ENCODE assay signal across 17 cellular contexts in the genomic region with DNA sequence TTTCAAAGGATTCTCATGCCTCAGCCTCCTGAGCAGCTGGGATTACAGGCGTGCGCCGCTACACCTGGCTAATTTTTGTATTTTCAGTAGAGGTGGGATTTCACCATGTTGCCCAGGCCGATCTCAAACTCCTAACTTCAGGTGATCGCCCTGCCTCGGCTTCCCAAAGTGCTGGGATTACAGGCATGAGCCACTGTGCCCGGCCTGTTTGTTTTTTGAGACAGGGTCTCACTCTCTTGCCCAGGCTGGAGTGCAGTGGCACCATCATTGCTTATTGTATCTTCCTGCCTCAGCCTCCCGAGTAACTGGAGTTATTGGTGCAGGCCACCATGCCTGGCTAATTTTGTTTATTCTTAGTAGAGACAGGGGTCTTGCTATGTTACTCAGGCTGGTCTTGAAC. TPM values are rescaled to one million over a fixed set of nuclear protein-coding genes. Genes with fewer than 3 reads are reported as not detected.
DNase-seq lines count a peak whose midpoint lies in the region; ATAC-seq and TF ChIP-seq lines count a peak whose summit lies in the region.
"Had no signal": no experiment of that assay in that cellular context is flagged by ENCODE, and none has a peak within 500 bp of the region (broad histone marks: within the 10 kb centered on the region; RNA-seq: fewer than 3 reads in every experiment).

No MANE protein-coding gene starts in this region.

- peak overlapping the region; percentile 1 for H3K27ac Mint-ChIP-seq in endodermal cell
- H3K27ac Mint-ChIP-seq in naive thymus-derived CD4-positive, alpha-beta T cell: peak overlapping the region in 3 of 9 donors; percentile 28 to 98 (median 70)

- H3K36me3 ChIP-seq in DOHH2 (ENCODE audit: control insufficient read depth, low read length) (peaks cover 95% of the 10 kb centered on the region), OCI-LY1 (ENCODE audit: insufficient read depth, low read length) (peaks cover 24% of the 10 kb centered on the region), endodermal cell (ENCODE audit: control insufficient read depth, insufficient read depth, low read length) (peaks cover 65% of the 10 kb centered on the region), spleen (peaks cover 0 to 16% (median 0%) of the 10 kb centered on the region in 6 donors)
- H3K36me3 ChIP-seq in naive thymus-derived CD4-positive, alpha-beta T cell (ENCODE audit: control insufficient read depth in 2 of 3, insufficient read depth in 3 of 3, low read length in 3 of 3): no peaks in the 10 kb centered on the region

- TF ChIP-seq CTCF in DOHH2 (IDR thresholded peaks at IDR 0.05; ENCODE audit: low read depth, low read length, poor library complexity, severe bottlenecking): no peak
- TF ChIP-seq CTCF in OCI-LY1 (IDR thresholded peaks at IDR 0.05; ENCODE audit: low read length): no peak
- no peak for TF ChIP-seq CTCF in endodermal cell (conservative IDR thresholded peaks at IDR 0.05)
- no peak for TF ChIP-seq CTCF in spleen (IDR thresholded peaks at IDR 0.05 in 8 of 11, conservative IDR thresholded peaks at IDR 0.05 in 3 of 11)
- no peak for TF ChIP-seq CTCF in GM10266 (IDR thresholded peaks at IDR 0.05; ENCODE audit: control insufficient read depth, insufficient read depth, low read depth, missing control alignments)

- no peaks in the 10 kb centered on the region for H3K9me3 Mint-ChIP-seq in endodermal cell
- H3K9me3 Mint-ChIP-seq in naive thymus-derived CD4-positive, alpha-beta T cell: peaks cover 0 to 5% (median 0%) of the 10 kb centered on the region in 11 donors
- H3K9me3 Mint-ChIP-seq: stimulated activated naive CD8-positive, alpha-beta T cell treated with anti-CD3 and anti-CD28 coated beads, Interleukin-15, amount 100 ng/mL, for 72 hours had no signal

- H3K36me3 Mint-ChIP-seq in endodermal cell (ENCODE audit: low read depth): peaks cover 64% of the 10 kb centered on the region
- peaks cover 0 to 32% (median 3%) of the 10 kb centered on the region in 5 donors for H3K36me3 Mint-ChIP-seq in naive thymus-derived CD4-positive, alpha-beta T cell

- peaks cover 7% of the 10 kb centered on the region; the same call in 1 of the 2 replicates for H4K20me1 ChIP-seq in DOHH2 (ENCODE audit: control insufficient read depth, insufficient read depth, low read depth, low read length)
- H4K20me1 ChIP-seq in OCI-LY1 (ENCODE audit: insufficient read depth, low read length): no peaks in the 10 kb centered on the region

- H3K27ac ChIP-seq in DOHH2 (ENCODE audit: low read depth, low read length): peak overlapping the region; percentile 95
- peak overlapping the region; percentile 96 for H3K27ac ChIP-seq in OCI-LY1 (ENCODE audit: low read depth, low read length, poor library complexity, severe bottlenecking)
- no peak overlapping the region for H3K27ac ChIP-seq in endodermal cell (ENCODE audit: low read depth, low read length)
- peak overlapping the region in 7 of 8 donors; percentile 39 to 82 (median 74) for H3K27ac ChIP-seq in spleen
- H3K27ac ChIP-seq in naive thymus-derived CD4-positive, alpha-beta T cell (ENCODE audit: low read depth, low read length): no peak overlapping the region
- H3K27ac ChIP-seq: HL-60 had no signal

- peaks cover 25% of the 10 kb centered on the region for H3K4me1 Mint-ChIP-seq in endodermal cell
- H3K4me1 Mint-ChIP-seq in naive thymus-derived CD4-positive, alpha-beta T cell: peaks cover 16 to 59% (median 33%) of the 10 kb centered on the region in 7 donors

- H3K9ac ChIP-seq in OCI-LY1 (ENCODE audit: low read length) (no peak overlapping the region), endodermal cell (ENCODE audit: extremely low read depth, low read length, poor library complexity, severe bottlenecking) (no peak overlapping the region)

- no peak overlapping the region for H2AFZ ChIP-seq in OCI-LY1 (ENCODE audit: low read length)

- H3F3A ChIP-seq in DOHH2 (ENCODE audit: control insufficient read depth, insufficient read depth): peaks cover 16% of the 10 kb centered on the region
- no peaks in the 10 kb centered on the region for H3F3A ChIP-seq in OCI-LY1 (ENCODE audit: insufficient read depth, low read length)

- H3K79me2 ChIP-seq in DOHH2 (ENCODE audit: control insufficient read depth, low read length): peaks cover 90% of the 10 kb centered on the region
- no peaks in the 10 kb centered on the region for H3K79me2 ChIP-seq in OCI-LY1 (ENCODE audit: insufficient read depth, low read length)

- H3K4me3 ChIP-seq in DOHH2 (ENCODE audit: low read length) (no peak overlapping the region), OCI-LY1 (ENCODE audit: low read depth, low read length, poor library complexity, severe bottlenecking) (no peak overlapping the region), endodermal cell (ENCODE audit: low read length) (no peak overlapping the region), spleen (peak overlapping the region in 1 of 8 donors; percentile 31)
- H3K4me3 ChIP-seq in naive thymus-derived CD4-positive, alpha-beta T cell (ENCODE audit: low read length): no peak overlapping the region
- H3K4me3 ChIP-seq: GM12878 had no signal

- no peaks in the 10 kb centered on the region for H3K27me3 Mint-ChIP-seq in endodermal cell (ENCODE audit: insufficient read depth)
- H3K27me3 Mint-ChIP-seq in naive thymus-derived CD4-positive, alpha-beta T cell: peaks cover 0 to 27% (median 12%) of the 10 kb centered on the region in 5 donors
- H3K27me3 Mint-ChIP-seq: B cell; stimulated activated naive CD8-positive, alpha-beta T cell treated with anti-CD3 and anti-CD28 coated beads, Interleukin-15, amount 100 ng/mL, for 72 hours had no signal

- CTCF ChIA-PET in naive thymus-derived CD4-positive, alpha-beta T cell (lab: Charles Lee): no interaction called here

- intact Hi-C loops in spleen (cut with DNase I; ENCODE audit: low total_unique reads): no loop called here
- intact Hi-C loops in naive thymus-derived CD4-positive, alpha-beta T cell (cut with micrococcal nuclease): no loop called here

- DNase-seq in endodermal cell (no peak), spleen (peak; percentile 41), occipital lobe (lab: John Stamatoyannopoulos, UW) (no peak), GM10266 (ENCODE audit: extremely low spot score) (no peak)
- no peak for DNase-seq in naive thymus-derived CD4-positive, alpha-beta T cell
- DNase-seq: activated gamma-delta T cell treated with Interleukin-2 at 50 U/mL for 16 hours; anterior cingulate cortex; HCEC 1CT; left colon; NCI-H524 treated with DMSO at 0.1 percent for 48 hours; stimulated activated naive CD8-positive, alpha-beta T cell treated with anti-CD3 and anti-CD28 coated beads, Interleukin-15, amount 100 ng/mL, for 72 hours had no signal

- H3K9me2 ChIP-seq in DOHH2 (replicated peaks; ENCODE audit: control insufficient read depth, low read length) (no peaks in the 10 kb centered on the region), OCI-LY1 (ENCODE audit: low read depth, low read length) (no peaks in the 10 kb centered on the region)

- POLR2A ChIA-PET in naive thymus-derived CD4-positive, alpha-beta T cell (lab: Charles Lee): no interaction called here

- WGBS in endodermal cell (ENCODE audit: insufficient coverage in 1 of 2, insufficient read length in 1 of 2), 2 experiments: 92 to 98% methylated on average over 5 to 8 of the region's 8 CpGs
- WGBS in spleen, 5 donors: 91 to 99% (median 93%) methylated on average over 8 of the region's 8 CpGs

- H3K9me3 ChIP-seq in DOHH2 (ENCODE audit: control insufficient read depth, insufficient read depth, low read length) (no peaks in the 10 kb centered on the region), OCI-LY1 (ENCODE audit: low read length) (no peaks in the 10 kb centered on the region), endodermal cell (ENCODE audit: control insufficient read depth, low read length) (no peaks in the 10 kb centered on the region), spleen (no peaks in the 10 kb centered on the region)
- H3K9me3 ChIP-seq in naive thymus-derived CD4-positive, alpha-beta T cell (ENCODE audit: control insufficient read depth in 2 of 3, low read length in 3 of 3): no peaks in the 10 kb centered on the region

- H3K4me3 Mint-ChIP-seq in endodermal cell: no peak overlapping the region
- H3K4me3 Mint-ChIP-seq in naive thymus-derived CD4-positive, alpha-beta T cell: peak overlapping the region in 2 of 10 donors; percentile 19 to 67
- H3K4me3 Mint-ChIP-seq: B cell had no signal

- H3K4me2 ChIP-seq in DOHH2 (ENCODE audit: low read length) (no peak overlapping the region), OCI-LY1 (ENCODE audit: low read length) (no peak overlapping the region)

- peaks cover 49% of the 10 kb centered on the region for H3K4me1 ChIP-seq in DOHH2 (ENCODE audit: control insufficient read depth, low read length)
- peaks cover 44% of the 10 kb centered on the region for H3K4me1 ChIP-seq in OCI-LY1 (ENCODE audit: insufficient read depth, low read length, severe bottlenecking)
- no peaks in the 10 kb centered on the region for H3K4me1 ChIP-seq in endodermal cell (ENCODE audit: control insufficient read depth, insufficient read depth, low read length)
- H3K4me1 ChIP-seq in spleen: peaks cover 5 to 55% (median 19%) of the 10 kb centered on the region in 6 donors
- H3K4me1 ChIP-seq in naive thymus-derived CD4-positive, alpha-beta T cell (ENCODE audit: control insufficient read depth in 2 of 2, insufficient read depth in 2 of 2, low read length in 2 of 2): peaks cover 11 to 13% of the 10 kb centered on the region in 2 donors

- no peak for ATAC-seq in naive thymus-derived CD4-positive, alpha-beta T cell
- ATAC-seq: GM12878; left colon; sciatic nerve; stimulated activated naive CD8-positive, alpha-beta T cell treated with anti-CD3 and anti-CD28 coated beads, Interleukin-15, amount 100 ng/mL, for 72 hours had no signal

- H3K27me3 ChIP-seq in DOHH2 (ENCODE audit: control insufficient read depth, low read length) (no peaks in the 10 kb centered on the region), OCI-LY1 (ENCODE audit: insufficient read depth, low read length) (no peaks in the 10 kb centered on the region), endodermal cell (ENCODE audit: control insufficient read depth, insufficient read depth, low read length, poor library complexity, severe bottlenecking) (no peaks in the 10 kb centered on the region), spleen (replicated peaks in 1 of 7) (no peaks in the 10 kb centered on the region)
- no peaks in the 10 kb centered on the region for H3K27me3 ChIP-seq in naive thymus-derived CD4-positive, alpha-beta T cell (ENCODE audit: control insufficient read depth in 2 of 2, insufficient read depth in 2 of 2, low read length in 2 of 2)

- no peak for TF ChIP-seq POLR2A in spleen (IDR thresholded peaks at IDR 0.05)

RNA-seq across cellular contexts. Expression of a gene that starts 8.1 kb away (rescaled TPM):
- total RNA-seq in endodermal cell: 100 to 1,000 TPM; 344 to 381 TPM
- 632 TPM for polyA plus RNA-seq in endodermal cell (2013, experiment 1 of 2)
- polyA plus RNA-seq in endodermal cell (2013, experiment 2 of 2): 646 TPM
- 10 to 100 TPM in 5 of 7 donors, 1 to 10 TPM in 2; 2.8 to 20.6 (median 11.1) TPM for total RNA-seq in spleen
- 10 to 100 TPM in 2 of 3 donors, 1 to 10 TPM in 1; 5.5 to 16.8 (median 14.6) TPM for polyA plus RNA-seq in spleen
- 100 to 1,000 TPM in 1 of 5 experiments, 10 to 100 TPM in 1, 1 to 10 TPM in 1, under 1 TPM in 2; 0.19 to 192 (median 2.1) TPM for total RNA-seq in naive thymus-derived CD4-positive, alpha-beta T cell
- polyA plus RNA-seq in naive thymus-derived CD4-positive, alpha-beta T cell: 10 to 100 TPM in 1 of 2 donors, under 1 TPM in 1; 0.32 to 14.2 TPM
- 109 TPM for total RNA-seq in occipital lobe

RNA-seq across cellular contexts. Expression of a gene that starts 19.4 kb away (rescaled TPM):
- 100 to 1,000 TPM; 127 to 138 TPM for total RNA-seq in endodermal cell
- 197 TPM for polyA plus RNA-seq in endodermal cell (2013, experiment 1 of 2)
- polyA plus RNA-seq in endodermal cell (2013, experiment 2 of 2): 191 TPM
- total RNA-seq in spleen: 10 to 100 TPM in 6 of 7 donors, 1 to 10 TPM in 1; 8.6 to 25.6 (median 12.9) TPM
- polyA plus RNA-seq in spleen: 1 to 10 TPM; 2.2 to 6.7 (median 3.3) TPM
- total RNA-seq in naive thymus-derived CD4-positive, alpha-beta T cell: 10 to 100 TPM in 2 of 5 experiments, 1 to 10 TPM in 1, under 1 TPM in 2; 0.62 to 52.1 (median 2.3) TPM
- 1 to 10 TPM in 1 of 2 donors, not detected in 1; 2.9 TPM for polyA plus RNA-seq in naive thymus-derived CD4-positive, alpha-beta T cell
- total RNA-seq in occipital lobe: 85.0 TPM

RNA-seq across cellular contexts. Expression of a gene that starts 43.5 kb away (rescaled TPM):
- total RNA-seq in endodermal cell: 10 to 100 TPM; 66.7 to 81.8 TPM
- 52.7 TPM for polyA plus RNA-seq in endodermal cell (2013, experiment 1 of 2)
- polyA plus RNA-seq in endodermal cell (2013, experiment 2 of 2): 49.1 TPM
- total RNA-seq in spleen: 10 to 100 TPM in 5 of 7 donors, 1 to 10 TPM in 2; 8.9 to 17.2 (median 14.8) TPM
- 10 to 100 TPM in 2 of 3 donors, 1 to 10 TPM in 1; 7.3 to 16.7 (median 15.9) TPM for polyA plus RNA-seq in spleen
- total RNA-seq in naive thymus-derived CD4-positive, alpha-beta T cell: 100 to 1,000 TPM in 1 of 5 experiments, 10 to 100 TPM in 1, 1 to 10 TPM in 3; 7.6 to 101 (median 7.9) TPM
- polyA plus RNA-seq in naive thymus-derived CD4-positive, alpha-beta T cell: 10 to 100 TPM; 10.3 to 17.7 TPM
- total RNA-seq in occipital lobe: 13.3 TPM

RNA-seq across cellular contexts. Expression of a gene that starts 43.8 kb away (rescaled TPM):
- total RNA-seq in endodermal cell: 100 to 1,000 TPM; 174 to 180 TPM
- polyA plus RNA-seq in endodermal cell (2013, experiment 1 of 2): 351 TPM
- polyA plus RNA-seq in endodermal cell (2013, experiment 2 of 2): 284 TPM
- total RNA-seq in spleen: 10 to 100 TPM; 52.4 to 85.2 (median 62.0) TPM
- polyA plus RNA-seq in spleen: 100 to 1,000 TPM; 122 to 185 (median 125) TPM
- total RNA-seq in naive thymus-derived CD4-positive, alpha-beta T cell: 100 to 1,000 TPM in 1 of 5 experiments, 10 to 100 TPM in 4; 58.4 to 182 (median 83.3) TPM
- 100 to 1,000 TPM; 149 to 229 TPM for polyA plus RNA-seq in naive thymus-derived CD4-positive, alpha-beta T cell
- 39.6 TPM for total RNA-seq in occipital lobe

RNA-seq across cellular contexts. Expression of a gene that starts 55.2 kb away (rescaled TPM):
- total RNA-seq in endodermal cell (10 to 100 TPM; 24.8 to 28.4 TPM), spleen (10 to 100 TPM; 26.3 to 40.8 (median 32.0) TPM), occipital lobe (34.0 TPM)
- 13.6 TPM for polyA plus RNA-seq in endodermal cell (2013, experiment 1 of 2)
- polyA plus RNA-seq in endodermal cell (2013, experiment 2 of 2): 15.8 TPM
- 10 to 100 TPM; 39.3 to 63.6 (median 52.7) TPM for polyA plus RNA-seq in spleen
- total RNA-seq in naive thymus-derived CD4-positive, alpha-beta T cell: 1 to 10 TPM; 1.4 to 8.6 (median 6.2) TPM
- polyA plus RNA-seq in naive thymus-derived CD4-positive, alpha-beta T cell: 1 to 10 TPM in 1 of 2 donors, under 1 TPM in 1; 0.31 to 1.3 TPM

Comparison
In these comparisons a context has a peak if more than half of its experiments do, and no peak if none do; other contexts are left out.
1. H3K27ac ChIP-seq: peak in DOHH2 (single experiment), OCI-LY1 (single experiment) and spleen (7 of 8); none in endodermal cell (single experiment) and naive thymus-derived CD4-positive, alpha-beta T cell (single experiment).